In the genomic region with DNA sequence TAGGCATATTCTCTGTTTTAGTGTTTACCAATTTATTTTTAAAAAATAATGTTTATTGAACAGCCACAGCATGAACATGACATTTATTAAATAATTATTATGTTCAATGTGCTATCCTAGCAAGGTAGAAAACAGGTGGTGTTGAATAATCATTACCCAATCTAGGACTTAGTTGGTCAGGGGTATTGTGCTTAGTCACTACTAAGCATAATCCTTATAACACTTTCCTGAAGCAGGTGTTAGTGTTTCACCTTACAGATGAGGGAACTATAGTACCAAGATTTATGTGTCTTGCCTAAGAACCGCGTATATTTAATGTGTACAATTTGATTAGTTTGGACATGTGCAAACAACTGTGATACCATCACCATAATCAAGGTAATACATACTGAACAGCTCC, we compare ENCODE assay signal across 29 cellular contexts.
"Had no signal": no experiment of that assay in that cellular context is flagged by ENCODE, and none has a peak within 500 bp of the region (broad histone marks: within the 10 kb centered on the region; RNA-seq: fewer than 3 reads in every experiment).

No MANE protein-coding gene starts in this region.

- DNase-seq: stimulated activated CD4-positive, alpha-beta T cell treated with anti-CD3 and anti-CD28 coated beads, Interleukin-2, amount 100 ng/mL, for 48 hours; stimulated activated CD4-positive, alpha-beta T cell treated with anti-CD3 and anti-CD28 coated beads, Interleukin-4, amount 100 ng/mL, for 1 hour; stimulated activated CD4-positive, alpha-beta T cell treated with anti-CD3 and anti-CD28 coated beads, Interleukin-4, amount 100 ng/mL, for 24 hours; stimulated activated CD4-positive, alpha-beta T cell treated with anti-CD3 and anti-CD28 coated beads, Interleukin-4, amount 100 ng/mL, for 4 hours; stimulated activated CD8-positive, alpha-beta memory T cell treated with anti-CD3 and anti-CD28 coated beads, Interleukin-4, amount 100 ng/mL, for 48 hours; stimulated activated naive B cell treated with anti-CD40 and anti-IgM and Interleukin-4, amounts not matched to agents 10 μg/mL and 1 μg/mL and 100 μg/mL, for 72 hours; stimulated activated naive CD4-positive, alpha-beta T cell; stimulated activated naive CD4-positive, alpha-beta T cell treated with Interleukin-2 at 50 U/mL for 16 hours; stimulated activated naive CD8-positive, alpha-beta T cell treated with anti-CD3 and anti-CD28 coated beads, Interleukin-15, amount 100 ng/mL, for 72 hours; stimulated activated naive CD8-positive, alpha-beta T cell treated with anti-CD3 and anti-CD28 coated beads, Interleukin-15, Interleukin-2, amounts not matched to agents 100 U/mL and 50 U/mL, for 24 hours; stomach; substantia nigra; testis; thyroid gland; tibial artery; transverse colon; trophoblast cell; upper lobe of left lung; upper lobe of right lung; uterus had no signal

- H3K36me3 Mint-ChIP-seq: stimulated activated effector memory CD8-positive, alpha-beta T cell treated with anti-CD3 and anti-CD28 coated beads, Interleukin-12 subunit alpha, Interleukin-12 subunit beta, amount 100 ng/mL, for 72 hours; stimulated activated memory B cell treated with anti-CD40 and anti-IgM and Interleukin-4, amounts not matched to agents 10 μg/mL and 1 μg/mL and 100 μg/mL, for 72 hours; stimulated activated naive B cell treated with anti-CD40 and anti-IgM and Interleukin-4, amounts not matched to agents 10 μg/mL and 1 μg/mL and 100 μg/mL, for 72 hours; type B pancreatic cell had no signal

- H3K27ac ChIP-seq: stomach, suprapubic skin, testis, thoracic aorta, thyroid gland, tibial artery, tibial nerve, transverse colon, upper lobe of left lung, upper lobe of right lung, uterus, vagina had no signal

- H3K27me3 ChIP-seq: stomach, suprapubic skin, testis, thyroid gland, tibial artery, tibial nerve, transverse colon, upper lobe of left lung, upper lobe of right lung, uterus, vagina had no signal

- H3K4me1 Mint-ChIP-seq: stimulated activated effector memory CD8-positive, alpha-beta T cell treated with anti-CD3 and anti-CD28 coated beads, Interleukin-12 subunit alpha, Interleukin-12 subunit beta, amount 100 ng/mL, for 72 hours; stimulated activated memory B cell treated with anti-CD40 and anti-IgM and Interleukin-4, amounts not matched to agents 10 μg/mL and 1 μg/mL and 100 μg/mL, for 72 hours; stimulated activated naive B cell treated with anti-CD40 and anti-IgM and Interleukin-4, amounts not matched to agents 10 μg/mL and 1 μg/mL and 100 μg/mL, for 72 hours; stimulated activated naive CD8-positive, alpha-beta T cell treated with anti-CD3 and anti-CD28 coated beads, Interleukin-15, amount 100 ng/mL, for 72 hours had no signal

- FAIRE-seq: urothelium cell line had no signal

- H3K9me3 ChIP-seq: stomach, suprapubic skin, testis, thoracic aorta, thyroid gland, tibial artery, transverse colon, upper lobe of left lung, upper lobe of right lung, uterus, vagina had no signal

- H3K4me1 ChIP-seq: stomach, suprapubic skin, testis, thyroid gland, tibial artery, tibial nerve, transverse colon, upper lobe of left lung, upper lobe of right lung, uterus, vagina had no signal

- H3K4me3 Mint-ChIP-seq: stimulated activated effector memory CD8-positive, alpha-beta T cell treated with anti-CD3 and anti-CD28 coated beads, Interleukin-12 subunit alpha, Interleukin-12 subunit beta, amount 100 ng/mL, for 72 hours; stimulated activated memory B cell treated with anti-CD40 and anti-IgM and Interleukin-4, amounts not matched to agents 10 μg/mL and 1 μg/mL and 100 μg/mL, for 72 hours; stimulated activated naive B cell treated with anti-CD40 and anti-IgM and Interleukin-4, amounts not matched to agents 10 μg/mL and 1 μg/mL and 100 μg/mL, for 72 hours; stimulated activated naive CD8-positive, alpha-beta T cell treated with anti-CD3 and anti-CD28 coated beads, Interleukin-15, amount 100 ng/mL, for 72 hours; stimulated activated naive CD8-positive, alpha-beta T cell treated with anti-CD3 and anti-CD28 coated beads, Interleukin-15, Interleukin-2, amounts not matched to agents 100 ng/mL and 50 ng/mL, for 24 hours; type B pancreatic cell had no signal

- H3K27me3 Mint-ChIP-seq: stimulated activated memory B cell treated with anti-CD40 and anti-IgM and Interleukin-4, amounts not matched to agents 10 μg/mL and 1 μg/mL and 100 μg/mL, for 72 hours; stimulated activated naive B cell treated with anti-CD40 and anti-IgM and Interleukin-4, amounts not matched to agents 10 μg/mL and 1 μg/mL and 100 μg/mL, for 72 hours; stimulated activated naive CD8-positive, alpha-beta T cell treated with anti-CD3 and anti-CD28 coated beads, Interleukin-15, amount 100 ng/mL, for 72 hours; stimulated activated naive CD8-positive, alpha-beta T cell treated with anti-CD3 and anti-CD28 coated beads, Interleukin-15, Interleukin-2, amounts not matched to agents 100 ng/mL and 50 ng/mL, for 24 hours; type B pancreatic cell had no signal

- H3K4me3 ChIP-seq: stomach, suprapubic skin, testis, thoracic aorta, thyroid gland, tibial artery, tibial nerve, transverse colon, upper lobe of left lung, upper lobe of right lung, uterus, vagina had no signal

- H3K27ac Mint-ChIP-seq: stimulated activated effector memory CD8-positive, alpha-beta T cell treated with anti-CD3 and anti-CD28 coated beads, Interleukin-12 subunit alpha, Interleukin-12 subunit beta, amount 100 ng/mL, for 72 hours; stimulated activated memory B cell treated with anti-CD40 and anti-IgM and Interleukin-4, amounts not matched to agents 10 μg/mL and 1 μg/mL and 100 μg/mL, for 72 hours; stimulated activated naive B cell treated with anti-CD40 and anti-IgM and Interleukin-4, amounts not matched to agents 10 μg/mL and 1 μg/mL and 100 μg/mL, for 72 hours; stimulated activated naive CD8-positive, alpha-beta T cell treated with anti-CD3 and anti-CD28 coated beads, Interleukin-15, amount 100 ng/mL, for 72 hours; stimulated activated naive CD8-positive, alpha-beta T cell treated with anti-CD3 and anti-CD28 coated beads, Interleukin-15, Interleukin-2, amounts not matched to agents 100 ng/mL and 50 ng/mL, for 24 hours; type B pancreatic cell had no signal

- H3K36me3 ChIP-seq: stomach, suprapubic skin, thoracic aorta, thyroid gland, tibial artery, tibial nerve, transverse colon, upper lobe of left lung, upper lobe of right lung, uterus, vagina had no signal

- ATAC-seq: stimulated activated effector memory CD8-positive, alpha-beta T cell treated with anti-CD3 and anti-CD28 coated beads, Interleukin-12 subunit alpha, Interleukin-12 subunit beta, amount 100 ng/mL, for 72 hours; stimulated activated memory B cell treated with anti-CD40 and anti-IgM and Interleukin-4, amounts not matched to agents 10 μg/mL and 1 μg/mL and 100 μg/mL, for 72 hours; stimulated activated naive B cell treated with anti-CD40 and anti-IgM and Interleukin-4, amounts not matched to agents 10 μg/mL and 1 μg/mL and 100 μg/mL, for 72 hours; stimulated activated naive CD8-positive, alpha-beta T cell treated with anti-CD3 and anti-CD28 coated beads, Interleukin-15, amount 100 ng/mL, for 72 hours; stimulated activated naive CD8-positive, alpha-beta T cell treated with anti-CD3 and anti-CD28 coated beads, Interleukin-15, Interleukin-2, amounts not matched to agents 100 U/mL and 50 U/mL, for 24 hours; upper lobe of right lung had no signal
